Comparison of ENCODE assay signal across 8 cellular contexts in the genomic region with DNA sequence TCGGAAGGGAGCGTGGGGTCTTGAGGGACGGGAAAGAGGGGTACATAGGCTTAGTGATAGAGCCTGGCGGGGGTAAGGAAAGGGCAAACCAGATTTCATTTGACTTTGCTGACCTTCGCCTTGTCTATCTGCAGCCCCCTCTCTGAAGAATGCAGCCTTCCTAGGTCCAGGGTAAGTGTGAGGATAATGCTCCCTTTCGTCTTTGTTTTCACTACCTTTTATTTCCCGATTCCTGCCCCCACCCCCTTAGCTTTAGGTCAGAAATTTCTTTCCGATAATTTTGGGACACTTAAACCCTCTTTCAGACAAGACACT. TPM values are rescaled to one million over a fixed set of nuclear protein-coding genes. Genes with fewer than 3 reads are reported as not detected.
DNase-seq lines count a peak whose midpoint lies in the region; ATAC-seq and TF ChIP-seq lines count a peak whose summit lies in the region.

No MANE protein-coding gene starts in this region.

- H3K27me3 ChIP-seq in left ventricle myocardium inferior (ENCODE audit: low read depth) (no peaks in the 10 kb centered on the region), mammary epithelial cell (ENCODE audit: insufficient read depth, low read length) (no peaks in the 10 kb centered on the region), mononuclear cell (ENCODE audit: insufficient read depth, low read length) (no peaks in the 10 kb centered on the region)

- H3K27ac ChIP-seq in left ventricle myocardium inferior (replicated peaks) (peak overlapping the region; percentile 94), mammary epithelial cell (ENCODE audit: insufficient read depth, low read depth, low read length) (peak overlapping the region; percentile 85)

- ATAC-seq in Right ventricle myocardium inferior (no peak), GM19455 (IDR thresholded peaks at IDR 0.05; ENCODE audit: unreplicated experiment) (no peak), GM18519 (IDR thresholded peaks at IDR 0.05; ENCODE audit: low FRiP score, unreplicated experiment) (no peak), HG03280 (IDR thresholded peaks at IDR 0.05; ENCODE audit: unreplicated experiment) (no peak)

- DNase-seq in left ventricle myocardium inferior (no peak), Right ventricle myocardium inferior (ENCODE audit: missing footprints) (no peak), mammary epithelial cell (no peak), SW480 (ENCODE audit: low spot score) (no peak)

- in situ Hi-C loops in mammary epithelial cell (cut with MboI; ENCODE audit: low sequenced_read_pairs in 2 of 2) = no loop called here

- BruUV-seq in mammary epithelial cell (replicated peaks; lab: Mats Ljungman, UMichigan) = no TSS peak

- peaks cover 3% of the 10 kb centered on the region for H4K20me1 ChIP-seq in mammary epithelial cell (ENCODE audit: insufficient read depth, low read length)

- TF ChIP-seq CTCF in left ventricle myocardium inferior (IDR thresholded peaks at IDR 0.05; ENCODE audit: borderline replicate concordance) (no peak), mammary epithelial cell (conservative IDR thresholded peaks at IDR 0.05 in 1 of 2, IDR thresholded peaks at IDR 0.05 in 1 of 2; ENCODE audit: extremely low read depth in 1 of 2, insufficient read depth in 1 of 2, low read depth in 1 of 2, low read length in 2 of 2) (no peak)

- CTCF ChIA-PET in mammary epithelial cell (lab: Charles Lee; ENCODE audit: low non-redundant PET) = no interaction called here

- no peaks in the 10 kb centered on the region for H3K9me3 ChIP-seq in left ventricle myocardium inferior (replicated peaks)
- H3K9me3 ChIP-seq in mammary epithelial cell (replicated peaks; ENCODE audit: insufficient read depth, low read length) = no peaks in the 10 kb centered on the region
- H3K9me3 ChIP-seq in mononuclear cell (ENCODE audit: low read depth, low read length) = no peaks in the 10 kb centered on the region

- peak overlapping the region; percentile 98 for H2AFZ ChIP-seq in mammary epithelial cell (ENCODE audit: low read depth, low read length)

- H3K36me3 ChIP-seq in left ventricle myocardium inferior (peaks cover 48% of the 10 kb centered on the region), mammary epithelial cell (ENCODE audit: insufficient read depth, low read length) (peaks cover 14% of the 10 kb centered on the region)

- dilution Hi-C loops in mammary epithelial cell (cut with HindIII; ENCODE audit: low sequenced_read_pairs) = no loop called here

- peak overlapping the region; percentile 67 for H3K4me2 ChIP-seq in mammary epithelial cell (ENCODE audit: insufficient read depth, low read depth, low read length)

- peak overlapping the region; percentile 98 for H3K9ac ChIP-seq in mammary epithelial cell (ENCODE audit: insufficient read depth, low read length)

- H3K4me3 ChIP-seq in left ventricle myocardium inferior (peak overlapping the region; percentile 95), mammary epithelial cell (replicated peaks in 1 of 3; ENCODE audit: insufficient read depth in 1 of 3, low read depth in 2 of 3, low read length in 3 of 3) (peak overlapping the region; percentile 88 to 93 (median 89)), mononuclear cell (ENCODE audit: low read length) (peak overlapping the region; percentile 97)

- intact Hi-C loops in left ventricle myocardium inferior (cut with micrococcal nuclease) = no loop called here
- intact Hi-C loops in Right ventricle myocardium inferior (cut with DNase I) = no loop called here
- intact Hi-C loops in mammary epithelial cell (cut with micrococcal nuclease) = loop anchor here (5.0 kb wide), 1 partner anchor 227 kb away; no protein-coding TSS in a partner anchor

- H3K4me1 ChIP-seq in left ventricle myocardium inferior = peaks cover 75% of the 10 kb centered on the region
- peaks cover 30% of the 10 kb centered on the region for H3K4me1 ChIP-seq in mammary epithelial cell (ENCODE audit: insufficient read depth, low read length)
- peaks cover 52% of the 10 kb centered on the region for H3K4me1 ChIP-seq in mononuclear cell (ENCODE audit: insufficient read depth, low read length)

- peaks cover 98% of the 10 kb centered on the region for H3K79me2 ChIP-seq in mammary epithelial cell (ENCODE audit: insufficient read depth, low read length)

- 0% methylated on average over 3 of the region's 8 CpGs for WGBS in mammary epithelial cell (ENCODE audit: low coverage, missing lambda C conversion rate)

RNA-seq across cellular contexts. Expression of gene ATP5PB, which starts 0.4 kb away (rescaled TPM):
- total RNA-seq in left ventricle myocardium inferior = 671 TPM
- total RNA-seq in Right ventricle myocardium inferior = 691 TPM
- 100 to 1,000 TPM; 184 to 228 TPM for total RNA-seq in mammary epithelial cell
- polyA plus RNA-seq in mammary epithelial cell = 364 TPM
- polyA minus RNA-seq in mammary epithelial cell = 141 TPM
- 177 TPM for total RNA-seq in mononuclear cell

RNA-seq across cellular contexts. Expression of gene WDR77, which starts 0.6 kb away (rescaled TPM):
- total RNA-seq in left ventricle myocardium inferior (30.7 TPM), Right ventricle myocardium inferior (27.5 TPM), mammary epithelial cell (10 to 100 TPM; 51.8 to 71.0 TPM), mononuclear cell (8.6 TPM)
- polyA plus RNA-seq in mammary epithelial cell = 165 TPM
- 217 TPM for polyA minus RNA-seq in mammary epithelial cell

RNA-seq across cellular contexts. Expression of gene OVGP1, which starts 22.1 kb away (rescaled TPM):
- total RNA-seq in left ventricle myocardium inferior = 0.69 TPM
- 0.41 TPM for total RNA-seq in Right ventricle myocardium inferior
- total RNA-seq in mammary epithelial cell = under 1 TPM; 0.17 to 0.45 TPM
- 0.25 TPM for polyA plus RNA-seq in mammary epithelial cell
- polyA minus RNA-seq in mammary epithelial cell = not detected
- 3.7 TPM for total RNA-seq in mononuclear cell

RNA-seq across cellular contexts. Expression of gene C1orf162, which starts 24.1 kb away (rescaled TPM):
- total RNA-seq in left ventricle myocardium inferior (5.6 TPM), Right ventricle myocardium inferior (9.5 TPM), mammary epithelial cell (under 1 TPM; 0.17 to 0.42 TPM), mononuclear cell (34.4 TPM)
- polyA plus RNA-seq in mammary epithelial cell = 0.16 TPM
- polyA minus RNA-seq in mammary epithelial cell = not detected

RNA-seq across cellular contexts. Expression of gene ADORA3, which starts 53.8 kb away (rescaled TPM):
- total RNA-seq in left ventricle myocardium inferior (3.1 TPM), Right ventricle myocardium inferior (3.8 TPM), mammary epithelial cell (not detected), mononuclear cell (not detected)
- not detected for polyA plus RNA-seq in mammary epithelial cell
- polyA minus RNA-seq in mammary epithelial cell = not detected
